Comparison of ENCODE assay signal across 19 cellular contexts in genomic region chr4:182564966-182565365, GRCh38.
A peak's percentile ranks its signal among the peaks of the same experiment; 100 is the strongest.
DNase-seq lines count a peak whose midpoint lies in the region; ATAC-seq and TF ChIP-seq lines count a peak whose summit lies in the region.
"Had no signal": no experiment of that assay in that cellular context is flagged by ENCODE, and none has a peak within 500 bp of the region (broad histone marks: within the 10 kb centered on the region; RNA-seq: fewer than 3 reads in every experiment).

No MANE protein-coding gene starts in this region.

- H2AK5ac ChIP-seq in mesendoderm (ENCODE audit: low read length), result no peak overlapping the region

- H2BK15ac ChIP-seq in mesendoderm (replicated peaks; ENCODE audit: low read depth), result no peak overlapping the region

- H3K27me3 ChIP-seq in mesendoderm (ENCODE audit: insufficient read depth, low read length, poor library complexity), result no peaks in the 10 kb centered on the region
- H3K27me3 ChIP-seq: BLaER1 had no signal

- H3K18ac ChIP-seq in mesendoderm (ENCODE audit: low read length), result no peak overlapping the region

- H3K9me3 Mint-ChIP-seq in HFFc6 (no peaks in the 10 kb centered on the region), WTC11 (no peaks in the 10 kb centered on the region)
- H3K9me3 Mint-ChIP-seq: CD4-positive, alpha-beta T cell; GM23338 had no signal

- whole genome bisulfite sequencing in mesendoderm (ENCODE audit: extremely low coverage, insufficient coverage, low lambda C conversion rate), result no CpG with 5 or more reads among the region's 2 CpGs

- no peaks in the 10 kb centered on the region for H3K36me3 Mint-ChIP-seq in HFFc6 (ENCODE audit: low read depth)
- H3K36me3 Mint-ChIP-seq in WTC11, result no peaks in the 10 kb centered on the region; the same call in 1 of the 2 replicates

- no peak overlapping the region for H4K5ac ChIP-seq in mesendoderm (ENCODE audit: low read length)

- H3K79me2 ChIP-seq in mesendoderm (ENCODE audit: control insufficient read depth, insufficient read depth, low read length), result peaks cover 1% of the 10 kb centered on the region

- H3K36me3 ChIP-seq in mesendoderm (ENCODE audit: control insufficient read depth, insufficient read depth, low read length), result no peaks in the 10 kb centered on the region
- H3K36me3 ChIP-seq: BLaER1, HAP-1 had no signal

- H2BK120ac ChIP-seq in mesendoderm (ENCODE audit: low read depth, low read length), result no peak overlapping the region

- no peak for ATAC-seq in WTC11
- ATAC-seq: GM12878, GM23338 had no signal

- no peak overlapping the region for H3K23ac ChIP-seq in mesendoderm (ENCODE audit: low read length)

- peaks cover 69% of the 10 kb centered on the region for H3K4me1 Mint-ChIP-seq in HFFc6 (ENCODE audit: low read depth)
- H3K4me1 Mint-ChIP-seq in WTC11, result peaks cover 66% of the 10 kb centered on the region
- H3K4me1 Mint-ChIP-seq: B cell had no signal

- CTCF ChIA-PET in WTC11 (lab: Charles Lee), result no interaction called here

- POLR2A ChIA-PET in WTC11 (lab: Charles Lee), result no interaction called here

- H3K9ac ChIP-seq in mesendoderm (ENCODE audit: low read length), result no peak overlapping the region
- H3K9ac ChIP-seq: BLaER1 had no signal

- H3K4me3 ChIP-seq in choroid plexus epithelial cell (ENCODE audit: low read depth, low read length) (no peak overlapping the region), mesendoderm (ENCODE audit: low read length) (no peak overlapping the region)
- H3K4me3 ChIP-seq: BLaER1, GM12878, GM23338, HAP-1 had no signal

- peaks cover 4% of the 10 kb centered on the region for H3K79me1 ChIP-seq in mesendoderm (ENCODE audit: low read length)

- H3K27ac Mint-ChIP-seq in HFFc6 (peak overlapping the region; percentile 20; the same call in 1 of the 2 replicates), WTC11 (0 out of 2 replicates have a peak overlapping the region, but pooled peaks have one; percentile 2)
- H3K27ac Mint-ChIP-seq: B cell; CD4-positive, alpha-beta T cell had no signal

- no peak overlapping the region for H4K8ac ChIP-seq in mesendoderm (ENCODE audit: low read depth, low read length)

- H2BK5ac ChIP-seq in mesendoderm (ENCODE audit: low read length), result no peak overlapping the region

- peak; percentile 9 for DNase-seq in GM03348 (ENCODE audit: low spot score)
- DNase-seq in HFFc6, result no peak
- no peak for DNase-seq in WTC11 (ENCODE audit: low spot score)
- peak; percentile 13 for DNase-seq in choroid plexus epithelial cell (ENCODE audit: low read depth)
- DNase-seq in NCI-H82 treated with DMSO at 0.1 percent for 48 hours (lab: John Stamatoyannopoulos, UW; ENCODE audit: unreplicated experiment), result no peak
- no peak for DNase-seq in mesendoderm
- no peak for DNase-seq in kidney tubule cell (ENCODE audit: low spot score)
- no peak for DNase-seq in NCI-H2029 treated with DMSO at 0.1 percent for 48 hours (lab: John Stamatoyannopoulos, UW)
- DNase-seq: CD4-positive, alpha-beta T cell; COR-L47; DMS153; DND-41 had no signal

- peaks cover 10% of the 10 kb centered on the region for H3K4me1 ChIP-seq in mesendoderm (ENCODE audit: control insufficient read depth, low read depth, low read length)

- no peak overlapping the region for H3K4me2 ChIP-seq in mesendoderm (ENCODE audit: low read length)
- H3K4me2 ChIP-seq: BLaER1, GM23338 had no signal

- H3K27me3 Mint-ChIP-seq in HFFc6 (ENCODE audit: insufficient read depth) (peaks cover 3% of the 10 kb centered on the region; the same call in 1 of the 2 replicates), WTC11 (ENCODE audit: low read depth) (no peaks in the 10 kb centered on the region)

- no peak for TF ChIP-seq CTCF in HFFc6 (IDR thresholded peaks at IDR 0.05)
- TF ChIP-seq CTCF in WTC11 (IDR thresholded peaks at IDR 0.05), result no peak
- TF ChIP-seq CTCF in choroid plexus epithelial cell (conservative IDR thresholded peaks at IDR 0.05; ENCODE audit: low read depth, low read length), result no peak

- H3K4me3 Mint-ChIP-seq in HFFc6 (0 out of 2 replicates have a peak overlapping the region, but pooled peaks have one; percentile 12), WTC11 (no peak overlapping the region)
- H3K4me3 Mint-ChIP-seq: B cell; CD4-positive, alpha-beta T cell; GM23338 had no signal

- no peak overlapping the region for H3K27ac ChIP-seq in mesendoderm (ENCODE audit: low read depth, low read length)
- H3K27ac ChIP-seq: 22Rv1, BLaER1, C4-2B had no signal

- H3K4ac ChIP-seq in mesendoderm (ENCODE audit: low read depth, low read length), result no peak overlapping the region

- H3K56ac ChIP-seq in mesendoderm (ENCODE audit: low read length), result no peak overlapping the region

TF ChIP-seq in WTC11, 78 proteins besides CTCF, POLR2A, EP300 and RAD21:
- TF ChIP-seq ATF1 (CRISPR knock-in tag; IDR thresholded peaks at IDR 0.05) (no peak), ZNF281 (CRISPR knock-in tag; IDR thresholded peaks at IDR 0.05) (no peak), ZNF263 (CRISPR knock-in tag; IDR thresholded peaks at IDR 0.05; ENCODE audit: low read depth) (no peak), ZNF317 (CRISPR knock-in tag; IDR thresholded peaks at IDR 0.05; ENCODE audit: borderline replicate concordance, low read depth) (no peak), PRDM15 (CRISPR knock-in tag; IDR thresholded peaks at IDR 0.05) (no peak)

Comparison
In these comparisons a context has a peak if more than half of its experiments do, and no peak if none do; other contexts are left out.
1. DNase-seq: peak in GM03348 (single experiment) and choroid plexus epithelial cell (single experiment); none in HFFc6 (single experiment), WTC11 (single experiment), NCI-H82 treated with DMSO at 0.1 percent for 48 hours (single experiment), mesendoderm (single experiment), kidney tubule cell (single experiment) and NCI-H2029 treated with DMSO at 0.1 percent for 48 hours (single experiment).